In the genomic region with DNA sequence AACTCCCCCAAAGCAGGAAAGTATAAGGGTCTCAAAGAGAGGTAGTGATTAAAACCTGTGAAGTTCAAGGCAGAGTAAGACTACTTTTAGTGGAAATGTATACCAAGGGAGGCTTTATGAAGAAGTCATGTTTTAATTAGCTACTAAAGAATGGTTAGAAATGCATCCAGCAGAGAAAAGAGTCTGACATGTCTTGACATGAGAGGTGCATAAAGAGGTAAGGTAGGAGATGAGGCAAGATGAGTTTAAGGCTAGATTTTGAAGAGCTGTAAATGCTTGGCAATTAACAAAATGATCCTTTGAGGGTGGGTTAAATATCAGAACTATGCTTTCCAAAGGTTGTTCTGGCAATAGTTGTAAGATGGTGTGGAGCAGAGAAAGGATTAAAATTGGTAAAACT, we compare ENCODE assay signal across 26 cellular contexts.
"Had no signal": no experiment of that assay in that cellular context is flagged by ENCODE, and none has a peak within 500 bp of the region (broad histone marks: within the 10 kb centered on the region; RNA-seq: fewer than 3 reads in every experiment).

No MANE protein-coding gene starts in this region.

- H3K27ac Mint-ChIP-seq: naive thymus-derived CD8-positive, alpha-beta T cell; nephron; stimulated activated effector memory CD8-positive, alpha-beta T cell treated with anti-CD3 and anti-CD28 coated beads, Interleukin-12 subunit alpha, Interleukin-12 subunit beta, amount 100 ng/mL, for 72 hours; stimulated activated naive CD8-positive, alpha-beta T cell treated with anti-CD3 and anti-CD28 coated beads, Interleukin-15, Interleukin-2, amounts not matched to agents 100 ng/mL and 50 ng/mL, for 24 hours had no signal

- H3K4me3 Mint-ChIP-seq: immature natural killer cell; naive thymus-derived CD8-positive, alpha-beta T cell; nephron; neural crest cell; stimulated activated effector memory CD8-positive, alpha-beta T cell treated with anti-CD3 and anti-CD28 coated beads, Interleukin-12 subunit alpha, Interleukin-12 subunit beta, amount 100 ng/mL, for 72 hours; stimulated activated naive CD8-positive, alpha-beta T cell treated with anti-CD3 and anti-CD28 coated beads, Interleukin-15, Interleukin-2, amounts not matched to agents 100 ng/mL and 50 ng/mL, for 24 hours had no signal

- H3K9me3 Mint-ChIP-seq: immature natural killer cell; nephron; neural crest cell; stimulated activated effector memory CD8-positive, alpha-beta T cell treated with anti-CD3 and anti-CD28 coated beads, Interleukin-12 subunit alpha, Interleukin-12 subunit beta, amount 100 ng/mL, for 72 hours; stimulated activated naive CD8-positive, alpha-beta T cell treated with anti-CD3 and anti-CD28 coated beads, Interleukin-15, Interleukin-2, amounts not matched to agents 100 ng/mL and 50 ng/mL, for 24 hours had no signal

- DNase-seq: hippocampal formation; immature natural killer cell; left ventricle myocardium inferior; mesenchymal stem cell; naive thymus-derived CD8-positive, alpha-beta T cell; nucleus accumbens; pancreas; posterior cingulate gyrus; retina; right cardiac atrium; sigmoid colon; small intestine; spleen; stimulated activated CD4-positive, alpha-beta T cell treated with anti-CD3 and anti-CD28 coated beads, Interleukin-4, amount 100 ng/mL, for 24 hours; stimulated activated naive CD4-positive, alpha-beta T cell; tibial artery; trophoblast cell; upper lobe of right lung had no signal

- H3K4me1 Mint-ChIP-seq: immature natural killer cell; naive thymus-derived CD8-positive, alpha-beta T cell; nephron; neural crest cell; stimulated activated effector memory CD8-positive, alpha-beta T cell treated with anti-CD3 and anti-CD28 coated beads, Interleukin-12 subunit alpha, Interleukin-12 subunit beta, amount 100 ng/mL, for 72 hours had no signal

- H3K27me3 Mint-ChIP-seq: naive thymus-derived CD8-positive, alpha-beta T cell; stimulated activated naive CD8-positive, alpha-beta T cell treated with anti-CD3 and anti-CD28 coated beads, Interleukin-15, Interleukin-2, amounts not matched to agents 100 ng/mL and 50 ng/mL, for 24 hours had no signal

- H3K4me1 ChIP-seq: left ventricle myocardium inferior, pancreas, prostate gland, sigmoid colon, spleen, tibial artery, upper lobe of right lung had no signal

- ATAC-seq: naive thymus-derived CD8-positive, alpha-beta T cell; pancreas; right cardiac atrium; stimulated activated effector memory CD8-positive, alpha-beta T cell treated with anti-CD3 and anti-CD28 coated beads, Interleukin-12 subunit alpha, Interleukin-12 subunit beta, amount 100 ng/mL, for 72 hours; upper lobe of right lung had no signal

- H3K27me3 ChIP-seq: pancreas, sigmoid colon, spleen, suprapubic skin, tibial artery, upper lobe of right lung had no signal

- H3K4me3 ChIP-seq: left ventricle myocardium inferior, lung, pancreas, prostate gland, sigmoid colon, spleen, suprapubic skin, thoracic aorta, tibial artery, upper lobe of right lung had no signal

- H3K9me3 ChIP-seq: left ventricle myocardium inferior, pancreas, prostate gland, sigmoid colon, spleen, suprapubic skin, thoracic aorta, tibial artery, upper lobe of right lung had no signal

- H3K27ac ChIP-seq: left ventricle myocardium inferior, pancreas, prostate gland, sigmoid colon, spleen, suprapubic skin, thoracic aorta, tibial artery, upper lobe of right lung had no signal
